ENCODE assay signal across 8 cellular contexts in the genomic region with DNA sequence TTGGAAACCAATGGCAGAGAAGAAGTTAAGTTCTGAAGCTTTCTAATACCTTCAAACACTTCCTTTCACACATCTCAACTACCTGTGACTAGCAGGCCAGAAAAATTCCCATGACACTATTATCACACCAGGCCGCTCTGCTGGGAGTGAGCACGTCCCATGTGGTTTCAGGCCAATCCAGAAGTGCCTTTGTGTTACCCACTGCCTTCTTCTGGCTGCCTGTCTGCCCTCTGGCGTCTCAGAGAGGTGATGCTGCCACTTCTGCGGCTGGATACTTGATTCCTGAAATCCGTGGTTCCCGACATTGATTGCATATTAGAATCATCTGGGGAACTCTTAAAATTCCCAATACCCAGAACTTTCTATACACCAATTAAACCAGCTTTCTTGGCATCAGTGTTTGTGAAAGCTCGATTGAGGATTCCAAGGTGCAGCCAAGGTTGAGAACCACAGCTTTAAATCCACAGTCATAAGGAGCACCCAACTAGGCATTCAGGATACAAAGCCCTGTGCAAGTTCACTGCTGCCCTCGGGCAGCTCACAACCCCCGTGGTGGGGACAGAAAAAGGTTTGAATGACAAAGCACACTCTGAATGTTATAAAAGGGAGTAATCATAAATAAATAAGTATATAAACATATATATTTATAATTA.
A peak's percentile ranks its signal among the peaks of the same experiment; 100 is the strongest.
DNase-seq lines count a peak whose midpoint lies in the region; ATAC-seq and TF ChIP-seq lines count a peak whose summit lies in the region.

No MANE protein-coding gene starts in this region.

- peaks cover 6% of the 10 kb centered on the region for H3K4me1 Mint-ChIP-seq in neural crest cell
- H3K4me1 Mint-ChIP-seq in CD8-positive, alpha-beta T cell (ENCODE audit: low read depth) = no peaks in the 10 kb centered on the region

- POLR2A ChIA-PET in CD8-positive, alpha-beta T cell (lab: Charles Lee) = no interaction called here

- H3K4me1 ChIP-seq in fibroblast of lung (ENCODE audit: control insufficient read depth, extremely low read depth, insufficient read depth, low read length) = peaks cover 3% of the 10 kb centered on the region
- H3K4me1 ChIP-seq in CD8-positive, alpha-beta T cell (ENCODE audit: insufficient read depth, low read length) = no peaks in the 10 kb centered on the region

- CTCF ChIA-PET in CD8-positive, alpha-beta T cell (lab: Charles Lee) = interaction anchor here (1.1 kb wide), 1 partner anchor 12 kb away, joined by 3 read pairs; no protein-coding TSS in a partner anchor

- no peak overlapping the region for H3K4me3 ChIP-seq in fibroblast of lung (replicated peaks in 1 of 4; ENCODE audit: control extremely low read depth in 1 of 4, insufficient read depth in 1 of 4, low read depth in 3 of 4, low read length in 4 of 4)
- H3K4me3 ChIP-seq in CD8-positive, alpha-beta T cell (ENCODE audit: low read depth, low read length) = no peak overlapping the region

- H3K79me2 ChIP-seq in fibroblast of lung (ENCODE audit: control insufficient read depth, insufficient read depth, low read length) = no peaks in the 10 kb centered on the region

- H3K9ac ChIP-seq in fibroblast of lung (ENCODE audit: insufficient read depth, low read length) = no peak overlapping the region

- no peak for ATAC-seq in CD8-positive, alpha-beta T cell
- ATAC-seq in activated naive CD4-positive, alpha-beta T cell treated with anti-CD3 and anti-CD28 coated beads, Interleukin-2, amount 50 U/mL, for 72 hours = no peak

- peak; percentile 61 for DNase-seq in EH (ENCODE audit: low read depth)
- DNase-seq in NCI-H82 treated with DMSO at 0.1 percent for 48 hours (lab: John Stamatoyannopoulos, UW; ENCODE audit: unreplicated experiment) = peak; percentile 21
- DNase-seq in fibroblast of lung (ENCODE audit: low read depth in 2 of 2) = peak; percentile 14 to 70
- DNase-seq in neural crest cell (ENCODE audit: low read depth, low spot score) = peak; percentile 52
- no peak for DNase-seq in COR-L47 (lab: John Stamatoyannopoulos, UW)
- DNase-seq in GM20000 (ENCODE audit: low spot score) = no peak
- no peak for DNase-seq in CD8-positive, alpha-beta T cell
- no peak for DNase-seq in activated naive CD4-positive, alpha-beta T cell treated with anti-CD3 and anti-CD28 coated beads, Interleukin-2, amount 50 U/mL, for 72 hours (ENCODE audit: low spot score in 2 of 2)

- peaks cover 3% of the 10 kb centered on the region for H3K36me3 Mint-ChIP-seq in neural crest cell (ENCODE audit: low read depth)
- H3K36me3 Mint-ChIP-seq in CD8-positive, alpha-beta T cell = no peaks in the 10 kb centered on the region
- H3K36me3 Mint-ChIP-seq in activated naive CD4-positive, alpha-beta T cell treated with anti-CD3 and anti-CD28 coated beads, Interleukin-2, amount 50 U/mL, for 72 hours = no peaks in the 10 kb centered on the region

- peaks cover 6% of the 10 kb centered on the region for H3K9me3 Mint-ChIP-seq in neural crest cell
- no peaks in the 10 kb centered on the region for H3K9me3 Mint-ChIP-seq in CD8-positive, alpha-beta T cell
- H3K9me3 Mint-ChIP-seq in activated naive CD4-positive, alpha-beta T cell treated with anti-CD3 and anti-CD28 coated beads, Interleukin-2, amount 50 U/mL, for 72 hours = no peaks in the 10 kb centered on the region

- H2AFZ ChIP-seq in fibroblast of lung (ENCODE audit: low read length) = no peak overlapping the region

- no peak overlapping the region for H3K4me2 ChIP-seq in fibroblast of lung (ENCODE audit: extremely low read depth, insufficient read depth, low read length)

- peak in 1 of 2 donors; percentile 45 for TF ChIP-seq CTCF in fibroblast of lung (conservative IDR thresholded peaks at IDR 0.05 in 1 of 2, IDR thresholded peaks at IDR 0.05 in 1 of 2; ENCODE audit: low read depth in 1 of 2, low read length in 2 of 2)
- peak; percentile 66 for TF ChIP-seq CTCF in neural crest cell (conservative IDR thresholded peaks at IDR 0.05)
- TF ChIP-seq CTCF in GM20000 (IDR thresholded peaks at IDR 0.05; ENCODE audit: extremely low read depth, missing control alignments) = no peak
- TF ChIP-seq CTCF in CD8-positive, alpha-beta T cell (IDR thresholded peaks at IDR 0.05) = no peak

- no peaks in the 10 kb centered on the region for H3K27me3 ChIP-seq in fibroblast of lung (ENCODE audit: control insufficient read depth, insufficient read depth, low read length)
- H3K27me3 ChIP-seq in CD8-positive, alpha-beta T cell (ENCODE audit: insufficient read depth, low read length) = no peaks in the 10 kb centered on the region

- H3K4me3 Mint-ChIP-seq in neural crest cell = no peak overlapping the region
- H3K4me3 Mint-ChIP-seq in CD8-positive, alpha-beta T cell = no peak overlapping the region

- intact Hi-C loops in CD8-positive, alpha-beta T cell (cut with DNase I, micrococcal nuclease) = no loop called here

- H3K27me3 Mint-ChIP-seq in neural crest cell (ENCODE audit: low read depth) = no peaks in the 10 kb centered on the region
- peaks cover 2% of the 10 kb centered on the region for H3K27me3 Mint-ChIP-seq in CD8-positive, alpha-beta T cell (ENCODE audit: low read depth)

- H3K27ac Mint-ChIP-seq in neural crest cell (ENCODE audit: unreplicated experiment) = peak overlapping the region; percentile 27
- no peak overlapping the region for H3K27ac Mint-ChIP-seq in CD8-positive, alpha-beta T cell
- H3K27ac Mint-ChIP-seq in activated naive CD4-positive, alpha-beta T cell treated with anti-CD3 and anti-CD28 coated beads, Interleukin-2, amount 50 U/mL, for 72 hours = no peak overlapping the region

- no peaks in the 10 kb centered on the region for H3K36me3 ChIP-seq in fibroblast of lung (ENCODE audit: control insufficient read depth, insufficient read depth, low read length)
- no peaks in the 10 kb centered on the region for H3K36me3 ChIP-seq in CD8-positive, alpha-beta T cell (ENCODE audit: insufficient read depth, low read length)

- H3K9me3 ChIP-seq in fibroblast of lung (ENCODE audit: control insufficient read depth, insufficient read depth, low read depth, low read length) = no peaks in the 10 kb centered on the region
- no peaks in the 10 kb centered on the region for H3K9me3 ChIP-seq in CD8-positive, alpha-beta T cell (ENCODE audit: low read length)

- H4K20me1 ChIP-seq in fibroblast of lung (ENCODE audit: control insufficient read depth, extremely low read depth, insufficient read depth, low read length) = no peaks in the 10 kb centered on the region

- no peak overlapping the region for H3K27ac ChIP-seq in fibroblast of lung (ENCODE audit: insufficient read depth, low read length)
- no peak overlapping the region for H3K27ac ChIP-seq in CD8-positive, alpha-beta T cell (ENCODE audit: low read depth, low read length)

Comparison
In these comparisons a context has a peak if more than half of its experiments do, and no peak if none do; other contexts are left out.
1. DNase-seq: peak in EH (single experiment), NCI-H82 treated with DMSO at 0.1 percent for 48 hours (single experiment), fibroblast of lung (2 of 2) and neural crest cell (single experiment); none in COR-L47 (single experiment), GM20000 (single experiment), CD8-positive, alpha-beta T cell (0 of 7) and activated naive CD4-positive, alpha-beta T cell treated with anti-CD3 and anti-CD28 coated beads, Interleukin-2, amount 50 U/mL, for 72 hours (0 of 2).